In genomic region chr7:74482629-74483401, GRCh38 we compare ENCODE assay signal across 9 cellular contexts. TPM values are rescaled to one million over a fixed set of nuclear protein-coding genes. Genes with fewer than 3 reads are reported as not detected.
A peak's percentile ranks its signal among the peaks of the same experiment; 100 is the strongest.
DNase-seq lines count a peak whose midpoint lies in the region; ATAC-seq and TF ChIP-seq lines count a peak whose summit lies in the region.
"Had no signal": no experiment of that assay in that cellular context is flagged by ENCODE, and none has a peak within 500 bp of the region (broad histone marks: within the 10 kb centered on the region; RNA-seq: fewer than 3 reads in every experiment).

No MANE protein-coding gene starts in this region.

- H3K79me1 ChIP-seq in H9 (ENCODE audit: insufficient read depth, low read depth, low read length, poor library complexity, severe bottlenecking), result peaks cover 8% of the 10 kb centered on the region

- ATAC-seq in T-helper 17 cell (no peak), HG03139 (IDR thresholded peaks at IDR 0.05; ENCODE audit: unreplicated experiment) (no peak), GM19455 (IDR thresholded peaks at IDR 0.05; ENCODE audit: unreplicated experiment) (no peak)

- H3K27me3 ChIP-seq in H9 (ENCODE audit: insufficient read depth, low read length), result no peaks in the 10 kb centered on the region

- peak overlapping the region in 2 of 3 experiments; percentile 10 to 46; a peak in 3 of 7 replicates for H3K27ac Mint-ChIP-seq in H9
- peak overlapping the region; percentile 4 for H3K27ac Mint-ChIP-seq in T-helper 17 cell

- no peak overlapping the region for H2AFZ ChIP-seq in H9 (ENCODE audit: low read length)

- no peak overlapping the region for H3K9ac ChIP-seq in H9 (ENCODE audit: extremely low read depth, insufficient read length, low read length)

- H3K14ac ChIP-seq in H9 (ENCODE audit: insufficient read depth, low read length), result no peak overlapping the region

- peaks cover 2% of the 10 kb centered on the region for H3K79me2 ChIP-seq in H9 (ENCODE audit: insufficient read depth, low read length)

- no peak overlapping the region for H2BK5ac ChIP-seq in H9 (ENCODE audit: insufficient read length, low read length)

- no peak overlapping the region for H2BK12ac ChIP-seq in H9 (ENCODE audit: insufficient read length, low read depth, low read length)

- H3K36me3 Mint-ChIP-seq in H9 (ENCODE audit: insufficient read depth in 1 of 3, low read depth in 3 of 3), result peaks cover 0 to 5% (median 0%) of the 10 kb centered on the region in 3 experiments; a peak in 1 of 7 replicates
- H3K36me3 Mint-ChIP-seq in T-helper 17 cell (ENCODE audit: low read depth), result no peaks in the 10 kb centered on the region

- H3K27ac ChIP-seq in H9 (ENCODE audit: insufficient read length, low read depth, low read length), result no peak overlapping the region

- H3K4me1 Mint-ChIP-seq in H9 (peaks cover 20 to 38% of the 10 kb centered on the region in 2 experiments), T-helper 17 cell (peaks cover 4% of the 10 kb centered on the region)

- no CpG with 5 or more reads among the region's 16 CpGs for WGBS in H9 (ENCODE audit: extremely low coverage, insufficient read length, low lambda C conversion rate)

- no peak overlapping the region for H3K4me2 ChIP-seq in H9 (ENCODE audit: insufficient read depth, insufficient read length, low read length)

- no peak overlapping the region for H3K23ac ChIP-seq in H9 (ENCODE audit: insufficient read length, low read depth, low read length)

- H4K91ac ChIP-seq in H9 (ENCODE audit: insufficient read length, low read depth, low read length), result no peak overlapping the region

- H4K8ac ChIP-seq in H9 (replicated peaks; ENCODE audit: insufficient read length, low read depth, low read length), result no peak overlapping the region

- H3K18ac ChIP-seq in H9 (ENCODE audit: insufficient read length, low read depth, low read length), result peak overlapping the region; percentile 14

- H3K4me1 ChIP-seq in H9 (ENCODE audit: insufficient read depth, low read length), result peaks cover 4% of the 10 kb centered on the region; the same call in 1 of the 2 replicates

- H4K5ac ChIP-seq in H9 (ENCODE audit: insufficient read length, low read depth, low read length), result no peak overlapping the region

- H2BK120ac ChIP-seq in H9 (ENCODE audit: low read depth, low read length, poor library complexity, severe bottlenecking), result no peak overlapping the region

- H2BK15ac ChIP-seq in H9 (ENCODE audit: low read depth, low read length), result no peak overlapping the region

- no peaks in the 10 kb centered on the region for H3K27me3 Mint-ChIP-seq in H9 (ENCODE audit: low read depth)
- H3K27me3 Mint-ChIP-seq in T-helper 17 cell, result peaks cover 8% of the 10 kb centered on the region

- H3K23me2 ChIP-seq in H9 (ENCODE audit: insufficient read length, low read depth, low read length, poor library complexity, severe bottlenecking), result peaks cover 3% of the 10 kb centered on the region

- no peak overlapping the region for H3K56ac ChIP-seq in H9 (ENCODE audit: insufficient read length, low read depth, low read length)

- TF ChIP-seq CTCF in H9 (conservative IDR thresholded peaks at IDR 0.05), result no peak

- H3K4me3 Mint-ChIP-seq in H9 (no peak overlapping the region), T-helper 17 cell (no peak overlapping the region)

- no peak overlapping the region for H3K4ac ChIP-seq in H9 (ENCODE audit: low read depth, low read length)

- H2AK5ac ChIP-seq in H9 (ENCODE audit: insufficient read length, low read length), result no peak overlapping the region

- no peak for DNase-seq in H9
- DNase-seq in T-helper 17 cell, result no peak
- DNase-seq in hepatic stellate cell (ENCODE audit: low spot score), result peak; percentile 44
- DNase-seq in stromal cell of bone marrow (ENCODE audit: low read depth), result peak; percentile 86
- no peak for DNase-seq in hippocampal formation (lab: John Stamatoyannopoulos, UW)
- DNase-seq in NCI-H510A treated with DMSO at 0.1 percent for 48 hours (lab: John Stamatoyannopoulos, UW), result no peak
- DNase-seq: activated CD4-positive, alpha-beta T cell treated with anti-CD3 and anti-CD28 coated beads for 1 hour had no signal

- H3K9me3 Mint-ChIP-seq in H9, result no peaks in the 10 kb centered on the region

- H3K9me3 ChIP-seq in H9 (ENCODE audit: control insufficient read depth, low read depth, low read length) (no peaks in the 10 kb centered on the region), T-helper 17 cell (ENCODE audit: control insufficient read depth, low read length, poor library complexity, severe bottlenecking) (no peaks in the 10 kb centered on the region)

- H2BK20ac ChIP-seq in H9 (ENCODE audit: low read depth, low read length, poor library complexity, severe bottlenecking), result no peak overlapping the region

- no peaks in the 10 kb centered on the region for H4K20me1 ChIP-seq in H9 (ENCODE audit: control insufficient read depth, insufficient read depth, insufficient read length)

- no peak overlapping the region for H3T11ph ChIP-seq in H9 (ENCODE audit: low read length)

RNA-seq across cellular contexts. Expression of gene GTF2IRD1, which starts 29.1 kb away (rescaled TPM):
- total RNA-seq in H9 (2021), result 34.3 and 39.9 TPM in 2 replicates
- 1 to 10 TPM; 2.3 to 3.5 TPM for total RNA-seq in T-helper 17 cell

Comparison
In these comparisons a context has a peak if more than half of its experiments do, and no peak if none do; other contexts are left out.
1. DNase-seq: peak in hepatic stellate cell (single experiment) and stromal cell of bone marrow (single experiment); none in H9 (single experiment), T-helper 17 cell (0 of 3), hippocampal formation (0 of 2) and NCI-H510A treated with DMSO at 0.1 percent for 48 hours (single experiment).